ENCODE assay signal across 8 cellular contexts in genomic region chr2:740446-741293, GRCh38.
DNase-seq lines count a peak whose midpoint lies in the region; ATAC-seq, FAIRE-seq and TF ChIP-seq lines count a peak whose summit lies in the region.

No MANE protein-coding gene starts in this region.

- TF ChIP-seq CTCF in 22Rv1 (IDR thresholded peaks at IDR 0.05) (no peak), kidney epithelial cell (IDR thresholded peaks at IDR 0.05; ENCODE audit: insufficient read depth, low read length, poor library complexity, severe bottlenecking) (no peak)

- peak; percentile 89 for FAIRE-seq in TTC549 (lab: Jason Lieb, UNC)
- peak; percentile 97 for FAIRE-seq in colon (lab: Jason Lieb, UNC)

- H3K27me3 ChIP-seq in kidney epithelial cell (ENCODE audit: control insufficient read depth, insufficient read depth, low read length) = no peaks in the 10 kb centered on the region

- DNase-seq in NCI-H1105 (lab: John Stamatoyannopoulos, UW) (peak; percentile 100), kidney epithelial cell (ENCODE audit: low read depth) (peak; percentile 83)
- DNase-seq in stimulated activated CD4-positive, alpha-beta T cell treated with anti-CD3 and anti-CD28 coated beads, Interleukin-12 subunit alpha, Interleukin-12 subunit beta, amount 100 ng/mL, for 24 hours (ENCODE audit: low read depth in 2 of 2) = peak; percentile 8 to 58

- peak overlapping the region; percentile 43 for H3K4me3 ChIP-seq in kidney epithelial cell (ENCODE audit: low read depth, low read length)

- ATAC-seq in GM18870 (IDR thresholded peaks at IDR 0.05; ENCODE audit: unreplicated experiment) (peak; percentile 54), HG02798 (IDR thresholded peaks at IDR 0.05; ENCODE audit: poor library complexity, unreplicated experiment) (no peak)

- H3K36me3 ChIP-seq in kidney epithelial cell (ENCODE audit: control insufficient read depth, insufficient read depth, low read length) = no peaks in the 10 kb centered on the region

- H3K27ac ChIP-seq in 22Rv1 = peak overlapping the region; percentile 68

Comparison
In these comparisons a context has a peak if more than half of its experiments do, and no peak if none do; other contexts are left out.
1. DNase-seq: peak in every context shown above with its lines; median percentile 100 in NCI-H1105; 83 in kidney epithelial cell; 33 in stimulated activated CD4-positive, alpha-beta T cell treated with anti-CD3 and anti-CD28 coated beads, Interleukin-12 subunit alpha, Interleukin-12 subunit beta, amount 100 ng/mL, for 24 hours.